8 cellular contexts compared by ENCODE assay signal in the genomic region with DNA sequence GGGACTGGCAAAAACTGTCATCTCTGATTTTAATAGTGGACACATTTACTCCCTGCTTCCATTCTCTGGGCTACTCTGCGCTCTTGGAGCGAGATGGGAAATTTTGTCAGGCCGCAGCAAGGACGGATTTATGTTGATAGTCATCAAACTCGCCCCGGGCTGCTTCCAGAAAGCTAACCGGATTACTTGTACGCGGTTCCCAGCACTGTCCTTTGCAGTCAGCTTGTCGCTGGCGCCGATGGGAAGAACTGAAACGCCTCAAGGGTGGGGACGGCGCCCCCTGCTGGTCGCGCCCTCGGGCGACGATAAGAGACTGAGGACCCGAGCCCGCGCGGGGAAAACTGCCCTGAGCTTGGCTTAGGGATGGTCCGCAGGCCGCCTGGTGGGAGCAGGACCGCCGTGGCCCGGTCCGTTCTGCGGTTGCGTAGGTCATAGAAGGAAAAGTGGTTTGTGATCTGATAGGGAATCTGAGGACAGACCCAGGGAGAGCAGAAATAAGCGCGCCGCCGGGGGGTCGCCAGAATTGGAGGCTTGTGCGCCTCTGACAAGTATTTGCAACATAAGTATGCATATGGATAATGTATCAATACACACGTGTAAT. TPM values are rescaled to one million over a fixed set of nuclear protein-coding genes. Genes with fewer than 3 reads are reported as not detected.
A peak's percentile ranks its signal among the peaks of the same experiment; 100 is the strongest.
DNase-seq lines count a peak whose midpoint lies in the region; ATAC-seq and TF ChIP-seq lines count a peak whose summit lies in the region.

No MANE protein-coding gene starts in this region.

- peak overlapping the region; percentile 92 for H2AFZ ChIP-seq in SU-DHL-6 (ENCODE audit: low read depth, low read length, severe bottlenecking)

- H3K27ac ChIP-seq in SU-DHL-6 (ENCODE audit: low read depth, low read length) = no peak overlapping the region; the same call in 1 of the 2 replicates
- peak overlapping the region in 9 of 10 donors; percentile 78 to 95 (median 89) for H3K27ac ChIP-seq in heart right ventricle

- H3K9me3 Mint-ChIP-seq in activated naive CD8-positive, alpha-beta T cell treated with anti-CD3 and anti-CD28 coated beads, Interleukin-2, amount 50 U/mL, for 24 hours = no peaks in the 10 kb centered on the region
- no peaks in the 10 kb centered on the region for H3K9me3 Mint-ChIP-seq in type B pancreatic cell

- H3K4me3 ChIP-seq in GM08714 (ENCODE audit: low read length) (peak overlapping the region; percentile 85), SU-DHL-6 (ENCODE audit: insufficient read depth, low read length, poor library complexity, severe bottlenecking) (peak overlapping the region; percentile 84), heart right ventricle (peak overlapping the region; percentile 39 to 94 (median 84))

- H3K4me2 ChIP-seq in SU-DHL-6 (ENCODE audit: low read depth, low read length, poor library complexity, severe bottlenecking) = peak overlapping the region; percentile 91

- H3K4me1 Mint-ChIP-seq in activated naive CD8-positive, alpha-beta T cell treated with anti-CD3 and anti-CD28 coated beads, Interleukin-2, amount 50 U/mL, for 24 hours = peaks cover 36% of the 10 kb centered on the region
- H3K4me1 Mint-ChIP-seq in type B pancreatic cell (ENCODE audit: unreplicated experiment) = no peaks in the 10 kb centered on the region

- DNase-seq in NCI-H128 (lab: John Stamatoyannopoulos, UW; ENCODE audit: unreplicated experiment) (peak; percentile 83), heart right ventricle (peak; percentile 90 to 94), pons (ENCODE audit: low spot score) (peak; percentile 93), type B pancreatic cell (ENCODE audit: extremely low spot score, unreplicated experiment) (peak; percentile 93)
- DNase-seq in activated naive CD8-positive, alpha-beta T cell treated with anti-CD3 and anti-CD28 coated beads, Interleukin-2, amount 50 U/mL, for 24 hours = peak; percentile 92

- H3K27me3 Mint-ChIP-seq in activated naive CD8-positive, alpha-beta T cell treated with anti-CD3 and anti-CD28 coated beads, Interleukin-2, amount 50 U/mL, for 24 hours = peaks cover 30% of the 10 kb centered on the region
- H3K27me3 Mint-ChIP-seq in type B pancreatic cell = peaks cover 43% of the 10 kb centered on the region

- 0% methylated on average over 39 of the region's 39 CpGs for WGBS in heart right ventricle, 2 donors

- H3K36me3 ChIP-seq in SU-DHL-6 (ENCODE audit: low read length) (peaks cover 18% of the 10 kb centered on the region; the same call in 1 of the 2 replicates), heart right ventricle (peaks cover 0 to 31% (median 18%) of the 10 kb centered on the region in 9 donors)

- no peaks in the 10 kb centered on the region for H3K9me2 ChIP-seq in SU-DHL-6 (replicated peaks; ENCODE audit: insufficient read depth, low read length)

- peaks cover 0 to 39% (median 18%) of the 10 kb centered on the region in 9 donors for H3K4me1 ChIP-seq in heart right ventricle

- peaks cover 27% of the 10 kb centered on the region for H3K36me3 Mint-ChIP-seq in activated naive CD8-positive, alpha-beta T cell treated with anti-CD3 and anti-CD28 coated beads, Interleukin-2, amount 50 U/mL, for 24 hours (ENCODE audit: low read depth)
- H3K36me3 Mint-ChIP-seq in type B pancreatic cell = no peaks in the 10 kb centered on the region

- H3K9me3 ChIP-seq in SU-DHL-6 (ENCODE audit: insufficient read depth, low read length) (no peaks in the 10 kb centered on the region), heart right ventricle (no peaks in the 10 kb centered on the region)

- ATAC-seq in HG02588 (IDR thresholded peaks at IDR 0.05; ENCODE audit: unreplicated experiment) (peak; percentile 55), heart right ventricle (peak; percentile 84 to 95 (median 90))
- peak; percentile 68 for ATAC-seq in activated naive CD8-positive, alpha-beta T cell treated with anti-CD3 and anti-CD28 coated beads, Interleukin-2, amount 50 U/mL, for 24 hours

- intact Hi-C loops in heart right ventricle (cut with DNase I) = loop anchor here in 8 of 10 donors (1.0 to 10.0 kb wide), 11 partner anchors 23 to 423 kb away; a partner anchor contains a TSS

- H4K20me1 ChIP-seq in SU-DHL-6 (ENCODE audit: low read depth, low read length) = no peaks in the 10 kb centered on the region

- no peak overlapping the region for H3K27ac Mint-ChIP-seq in activated naive CD8-positive, alpha-beta T cell treated with anti-CD3 and anti-CD28 coated beads, Interleukin-2, amount 50 U/mL, for 24 hours
- no peak overlapping the region for H3K27ac Mint-ChIP-seq in type B pancreatic cell

- H3F3A ChIP-seq in SU-DHL-6 (ENCODE audit: insufficient read depth) = peaks cover 18% of the 10 kb centered on the region; the same call in 1 of the 2 replicates

- H3K9ac ChIP-seq in SU-DHL-6 (ENCODE audit: low read length) = peak overlapping the region; percentile 79

- no peaks in the 10 kb centered on the region for H3K27me3 ChIP-seq in SU-DHL-6 (ENCODE audit: low read length)
- H3K27me3 ChIP-seq in heart right ventricle = peaks cover 0 to 43% (median 34%) of the 10 kb centered on the region in 7 donors

- peak; percentile 100 for TF ChIP-seq CTCF in SU-DHL-6 (IDR thresholded peaks at IDR 0.05; ENCODE audit: insufficient read depth, low read length, poor library complexity, severe bottlenecking)
- peak; percentile 93 to 100 (median 98) for TF ChIP-seq CTCF in heart right ventricle (IDR thresholded peaks at IDR 0.05)
- TF ChIP-seq CTCF in type B pancreatic cell (conservative IDR thresholded peaks at IDR 0.05) = peak; percentile 98

- H3K79me2 ChIP-seq in SU-DHL-6 (ENCODE audit: insufficient read depth, low read length) = peaks cover 20% of the 10 kb centered on the region

- no peak overlapping the region for H3K4me3 Mint-ChIP-seq in activated naive CD8-positive, alpha-beta T cell treated with anti-CD3 and anti-CD28 coated beads, Interleukin-2, amount 50 U/mL, for 24 hours
- no peak overlapping the region for H3K4me3 Mint-ChIP-seq in type B pancreatic cell

RNA-seq across cellular contexts. Expression of a gene that starts 1.0 kb away (rescaled TPM):
- total RNA-seq in heart right ventricle = 10 to 100 TPM in 1 of 10 donors, 1 to 10 TPM in 9; 5.8 to 10.2 (median 7.4) TPM
- polyA plus RNA-seq in heart right ventricle = 10 to 100 TPM in 1 of 2 donors, 1 to 10 TPM in 1; 6.6 to 11.7 TPM
- 21.4 and 23.9 TPM in 2 replicates for total RNA-seq in type B pancreatic cell (ENCODE audit: low replicate concordance)

RNA-seq across cellular contexts. Expression of a gene that starts 57.6 kb away (rescaled TPM):
- total RNA-seq in heart right ventricle (10 to 100 TPM; 22.8 to 35.0 (median 29.8) TPM), type B pancreatic cell (ENCODE audit: low replicate concordance) (31.7 and 37.6 TPM in 2 replicates)
- 10 to 100 TPM in 1 of 2 donors, 1 to 10 TPM in 1; 8.2 to 31.4 TPM for polyA plus RNA-seq in heart right ventricle
